In the genomic region with DNA sequence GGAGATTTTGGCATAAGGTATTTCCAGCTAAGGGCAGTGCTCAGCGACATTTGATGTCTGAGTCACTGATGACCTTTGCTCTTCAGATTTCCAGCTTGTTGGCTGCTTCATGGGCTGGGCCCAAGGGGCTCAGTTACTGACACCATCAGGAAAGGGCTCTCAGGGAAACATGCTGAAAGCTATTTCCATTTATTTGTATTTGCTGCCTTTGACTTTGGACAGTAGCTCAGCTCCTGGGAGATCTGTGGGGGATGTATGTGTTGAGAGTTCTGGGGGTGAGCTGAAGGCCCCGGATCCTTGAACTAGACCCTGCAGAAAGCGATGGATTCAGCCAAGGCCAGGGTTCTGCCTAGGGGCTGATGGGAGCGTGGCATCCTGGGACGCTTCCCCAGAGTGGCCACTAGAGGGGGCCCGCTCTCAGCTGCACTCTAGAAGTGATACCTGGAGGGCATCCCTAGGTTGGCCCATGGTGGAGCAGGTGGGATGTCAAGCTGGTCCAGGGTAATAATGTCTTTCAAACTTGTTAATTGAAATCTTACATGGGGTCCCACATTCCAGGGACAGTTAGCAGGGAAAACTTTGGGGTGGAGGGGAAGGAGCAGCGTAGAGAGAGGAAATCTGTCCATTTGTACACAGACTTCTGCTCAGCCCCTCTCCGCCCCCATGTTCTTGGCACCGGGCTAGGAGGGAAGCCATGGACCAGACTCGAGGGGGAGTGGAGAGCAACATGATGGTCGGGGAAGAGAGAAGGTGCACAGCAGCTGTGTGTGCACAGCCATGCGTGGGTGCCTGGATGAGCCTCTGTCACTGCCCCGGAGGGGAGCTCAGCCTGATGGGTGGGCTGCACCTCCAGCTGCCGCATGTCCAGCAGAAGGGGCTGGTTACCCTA, we compare ENCODE assay signal across 8 cellular contexts.
DNase-seq lines count a peak whose midpoint lies in the region; ATAC-seq and TF ChIP-seq lines count a peak whose summit lies in the region.

No MANE protein-coding gene starts in this region.

- peaks cover 6% of the 10 kb centered on the region for H3K9me3 Mint-ChIP-seq in activated naive CD8-positive, alpha-beta T cell treated with anti-CD3 and anti-CD28 coated beads, Interleukin-2, amount 50 U/mL, for 24 hours

- ATAC-seq in GM18520 (IDR thresholded peaks at IDR 0.05; ENCODE audit: unreplicated experiment) (peak; percentile 46), HG03175 (IDR thresholded peaks at IDR 0.05; ENCODE audit: unreplicated experiment) (peak; percentile 84)
- ATAC-seq in activated naive CD8-positive, alpha-beta T cell treated with anti-CD3 and anti-CD28 coated beads, Interleukin-2, amount 50 U/mL, for 24 hours = peak; percentile 80

- H3K27me3 Mint-ChIP-seq in activated naive CD8-positive, alpha-beta T cell treated with anti-CD3 and anti-CD28 coated beads, Interleukin-2, amount 50 U/mL, for 24 hours = peaks cover 25% of the 10 kb centered on the region

- TF ChIP-seq CTCF in AG09319 (IDR thresholded peaks at IDR 0.05; ENCODE audit: low read depth, low read length) = peak; percentile 99

- no peaks in the 10 kb centered on the region for H3K4me1 Mint-ChIP-seq in activated naive CD8-positive, alpha-beta T cell treated with anti-CD3 and anti-CD28 coated beads, Interleukin-2, amount 50 U/mL, for 24 hours

- H3K36me3 Mint-ChIP-seq in activated naive CD8-positive, alpha-beta T cell treated with anti-CD3 and anti-CD28 coated beads, Interleukin-2, amount 50 U/mL, for 24 hours (ENCODE audit: low read depth) = no peaks in the 10 kb centered on the region

- H3K4me3 Mint-ChIP-seq in activated naive CD8-positive, alpha-beta T cell treated with anti-CD3 and anti-CD28 coated beads, Interleukin-2, amount 50 U/mL, for 24 hours = no peak overlapping the region

- DNase-seq in AG09319 (ENCODE audit: extremely low read depth, low read depth) = no peak
- peak; percentile 43 for DNase-seq in RPMI8226
- DNase-seq in activated naive CD8-positive, alpha-beta T cell treated with anti-CD3 and anti-CD28 coated beads, Interleukin-2, amount 50 U/mL, for 24 hours = peak; percentile 57
- peak; percentile 72 for DNase-seq in hepatic stellate cell (ENCODE audit: low spot score)
- peak; percentile 16 to 60 (median 17) for DNase-seq in stimulated activated CD4-positive, alpha-beta T cell treated with anti-CD3 and anti-CD28 coated beads, Interleukin-12 subunit alpha, Interleukin-12 subunit beta, amount 100 ng/mL, for 48 hours (ENCODE audit: low read depth in 2 of 3, low spot score in 1 of 3)
- no peak for DNase-seq in cerebellar nuclear complex (lab: John Stamatoyannopoulos, UW)

- H3K27ac Mint-ChIP-seq in activated naive CD8-positive, alpha-beta T cell treated with anti-CD3 and anti-CD28 coated beads, Interleukin-2, amount 50 U/mL, for 24 hours = no peak overlapping the region

Comparison
In these comparisons a context has a peak if more than half of its experiments do, and no peak if none do; other contexts are left out.
1. DNase-seq: peak in RPMI8226 (single experiment), activated naive CD8-positive, alpha-beta T cell treated with anti-CD3 and anti-CD28 coated beads, Interleukin-2, amount 50 U/mL, for 24 hours (single experiment), hepatic stellate cell (single experiment) and stimulated activated CD4-positive, alpha-beta T cell treated with anti-CD3 and anti-CD28 coated beads, Interleukin-12 subunit alpha, Interleukin-12 subunit beta, amount 100 ng/mL, for 48 hours (3 of 3); none in AG09319 (single experiment) and cerebellar nuclear complex (0 of 2).
2. Peak in every context shown above with its lines, with median percentiles within 50 percentile points of each other: ATAC-seq.